In genomic region chr4:113683143-113683542, GRCh38 we compare ENCODE assay signal across 1 cellular context.
TF ChIP-seq lines count a peak whose summit lies in the region.

No MANE protein-coding gene starts in this region.

TF ChIP-seq in WTC11, 78 proteins besides CTCF, POLR2A, EP300 and RAD21 (continued from another document):
- no peak for TF ChIP-seq ZNF281 (CRISPR knock-in tag; IDR thresholded peaks at IDR 0.05)
- TF ChIP-seq ESRRA (CRISPR knock-in tag; IDR thresholded peaks at IDR 0.05; ENCODE audit: borderline replicate concordance) = no peak
- TF ChIP-seq ZBTB21 (CRISPR knock-in tag; IDR thresholded peaks at IDR 0.05; ENCODE audit: borderline replicate concordance) = no peak
